Comparison of ENCODE assay signal across 14 cellular contexts in genomic region chr7:116356979-116357378, GRCh38.
DNase-seq lines count a peak whose midpoint lies in the region; ATAC-seq and TF ChIP-seq lines count a peak whose summit lies in the region.
"Had no signal": no experiment of that assay in that cellular context is flagged by ENCODE, and none has a peak within 500 bp of the region (broad histone marks: within the 10 kb centered on the region; RNA-seq: fewer than 3 reads in every experiment).

No MANE protein-coding gene starts in this region.

- DNase-seq in heart right ventricle (no peak), Right ventricle myocardium superior (no peak), breast epithelium (ENCODE audit: low spot score in 2 of 2) (no peak), mesothelial cell of epicardium (ENCODE audit: low spot score in 2 of 2, unreplicated experiment in 2 of 2) (no peak), uterus (no peak), CD14-positive monocyte (ENCODE audit: low spot score) (no peak)
- DNase-seq in CD8-positive, alpha-beta memory T cell = no peak
- DNase-seq: activated T-cell treated with anti-CD3 and anti-CD28 coated beads, Interleukin-2, amount 50 U/mL, for 48 hours; naive B cell; NCI-H1105; stimulated activated CD4-positive, alpha-beta T cell treated with anti-CD3 and anti-CD28 coated beads, Interleukin-2, amount 100 ng/mL, for 48 hours; substantia nigra had no signal

- TF ChIP-seq POLR2A in breast epithelium (IDR thresholded peaks at IDR 0.05) (no peak), uterus (IDR thresholded peaks at IDR 0.05) (no peak)

- H3K4me1 ChIP-seq in heart right ventricle (peaks cover 12 to 80% (median 61%) of the 10 kb centered on the region in 9 donors), breast epithelium (peaks cover 4 to 17% of the 10 kb centered on the region in 2 donors), uterus (peaks cover 10 to 12% of the 10 kb centered on the region in 2 donors)
- no peaks in the 10 kb centered on the region for H3K4me1 ChIP-seq in CD8-positive, alpha-beta memory T cell (ENCODE audit: insufficient read depth, low read length)

- H3K36me3 ChIP-seq in heart right ventricle = no peaks in the 10 kb centered on the region
- no peaks in the 10 kb centered on the region for H3K36me3 ChIP-seq in breast epithelium
- H3K36me3 ChIP-seq in uterus = no peaks in the 10 kb centered on the region
- no peaks in the 10 kb centered on the region for H3K36me3 ChIP-seq in CD8-positive, alpha-beta memory T cell (ENCODE audit: insufficient read depth, low read length)

- ATAC-seq in heart right ventricle (no peak), Right ventricle myocardium superior (ENCODE audit: poor library complexity) (no peak), GM19467 (IDR thresholded peaks at IDR 0.05; ENCODE audit: unreplicated experiment) (no peak)

- H3K4me1 Mint-ChIP-seq in mesothelial cell of epicardium (peaks cover 43% of the 10 kb centered on the region), CD14-positive monocyte (peaks cover 11% of the 10 kb centered on the region)
- H3K4me1 Mint-ChIP-seq in CD8-positive, alpha-beta memory T cell = no peaks in the 10 kb centered on the region
- H3K4me1 Mint-ChIP-seq: naive B cell had no signal

- no peak for TF ChIP-seq CTCF in heart right ventricle (IDR thresholded peaks at IDR 0.05)
- TF ChIP-seq CTCF in breast epithelium (IDR thresholded peaks at IDR 0.05) = no peak
- no peak for TF ChIP-seq CTCF in mesothelial cell of epicardium (IDR thresholded peaks at IDR 0.05; ENCODE audit: unreplicated experiment)
- no peak for TF ChIP-seq CTCF in uterus (IDR thresholded peaks at IDR 0.05)
- no peak for TF ChIP-seq CTCF in CD14-positive monocyte (IDR thresholded peaks at IDR 0.05)

- H3K4me3 ChIP-seq in heart right ventricle (no peak overlapping the region), breast epithelium (no peak overlapping the region), uterus (no peak overlapping the region)
- no peak overlapping the region for H3K4me3 ChIP-seq in CD8-positive, alpha-beta memory T cell (ENCODE audit: low read length)

- peaks cover 4% of the 10 kb centered on the region for H3K9me3 Mint-ChIP-seq in mesothelial cell of epicardium
- peaks cover 0 to 9% (median 3%) of the 10 kb centered on the region in 7 donors for H3K9me3 Mint-ChIP-seq in CD14-positive monocyte
- H3K9me3 Mint-ChIP-seq in CD8-positive, alpha-beta memory T cell = no peaks in the 10 kb centered on the region

- CTCF ChIA-PET in CD8-positive, alpha-beta memory T cell (lab: Charles Lee) = no interaction called here

- H3K36me3 Mint-ChIP-seq in mesothelial cell of epicardium = no peaks in the 10 kb centered on the region
- no peaks in the 10 kb centered on the region for H3K36me3 Mint-ChIP-seq in CD14-positive monocyte
- no peaks in the 10 kb centered on the region for H3K36me3 Mint-ChIP-seq in CD8-positive, alpha-beta memory T cell
- H3K36me3 Mint-ChIP-seq: naive B cell had no signal

- 50 to 54% methylated on average over 2 of the region's 2 CpGs for WGBS in heart right ventricle, 2 donors

- H3K27me3 Mint-ChIP-seq in mesothelial cell of epicardium (ENCODE audit: low read depth) (no peaks in the 10 kb centered on the region), CD14-positive monocyte (ENCODE audit: low read depth in 3 of 3) (peaks cover 0 to 3% (median 0%) of the 10 kb centered on the region in 3 donors)
- peaks cover 3 to 16% of the 10 kb centered on the region in 2 donors for H3K27me3 Mint-ChIP-seq in CD8-positive, alpha-beta memory T cell

- peak overlapping the region; percentile 39 for H3K27ac Mint-ChIP-seq in mesothelial cell of epicardium
- no peak overlapping the region for H3K27ac Mint-ChIP-seq in CD14-positive monocyte
- no peak overlapping the region for H3K27ac Mint-ChIP-seq in CD8-positive, alpha-beta memory T cell
- H3K27ac Mint-ChIP-seq: naive B cell had no signal

- H3K4me3 Mint-ChIP-seq in mesothelial cell of epicardium (no peak overlapping the region), CD14-positive monocyte (no peak overlapping the region)
- no peak overlapping the region for H3K4me3 Mint-ChIP-seq in CD8-positive, alpha-beta memory T cell
- H3K4me3 Mint-ChIP-seq: naive B cell had no signal

- H3K9me3 ChIP-seq in heart right ventricle = peaks cover 0 to 5% (median 0%) of the 10 kb centered on the region in 11 donors
- no peaks in the 10 kb centered on the region for H3K9me3 ChIP-seq in breast epithelium
- H3K9me3 ChIP-seq in uterus = no peaks in the 10 kb centered on the region
- H3K9me3 ChIP-seq in CD8-positive, alpha-beta memory T cell (ENCODE audit: low read length) = no peaks in the 10 kb centered on the region

- POLR2A ChIA-PET in CD8-positive, alpha-beta memory T cell (lab: Charles Lee) = no interaction called here

- H3K27ac ChIP-seq in heart right ventricle = peak overlapping the region; percentile 60 to 94 (median 86)
- H3K27ac ChIP-seq in breast epithelium = peak overlapping the region; percentile 85
- H3K27ac ChIP-seq in uterus = peak overlapping the region; percentile 84 to 96
- H3K27ac ChIP-seq in CD8-positive, alpha-beta memory T cell (ENCODE audit: low read depth, low read length) = no peak overlapping the region
- H3K27ac ChIP-seq: HL-60 had no signal

- no peaks in the 10 kb centered on the region for H3K27me3 ChIP-seq in heart right ventricle
- H3K27me3 ChIP-seq in breast epithelium = no peaks in the 10 kb centered on the region
- no peaks in the 10 kb centered on the region for H3K27me3 ChIP-seq in uterus
- H3K27me3 ChIP-seq in CD8-positive, alpha-beta memory T cell (ENCODE audit: insufficient read depth, low read length, poor library complexity, severe bottlenecking) = no peaks in the 10 kb centered on the region

- intact Hi-C loops in heart right ventricle (cut with DNase I) = loop anchor here in 8 of 10 donors (5.0 to 10.0 kb wide), 10 partner anchors 85 to 228 kb away; partner anchors contain the start of genes CAV1 (in 4 of the 8) and CAV2 (in 2 of the 8)
- intact Hi-C loops in Right ventricle myocardium superior (cut with DNase I) = loop anchor here (5.0 to 10.0 kb wide), 3 partner anchors 80 to 170 kb away; partner anchors contain the start of gene CAV1
- intact Hi-C loops in breast epithelium (cut with DNase I; ENCODE audit: low total_unique reads) = no loop called here
- intact Hi-C loops in uterus (cut with DNase I; ENCODE audit: low total_unique reads) = no loop called here
- intact Hi-C loops in CD14-positive monocyte (cut with micrococcal nuclease) = no loop called here

Comparison
In these comparisons a context has a peak if more than half of its experiments do, and no peak if none do; other contexts are left out.
1. intact Hi-C loops: an anchor here in heart right ventricle (5.0 to 10.0 kb wide) and Right ventricle myocardium superior (5.0 to 10.0 kb wide); none called in breast epithelium, uterus and CD14-positive monocyte.